21 cellular contexts compared by ENCODE assay signal in genomic region chr5:89270901-89271300, GRCh38.
DNase-seq lines count a peak whose midpoint lies in the region; ATAC-seq and TF ChIP-seq lines count a peak whose summit lies in the region.
"Had no signal": no experiment of that assay in that cellular context is flagged by ENCODE, and none has a peak within 500 bp of the region (broad histone marks: within the 10 kb centered on the region; RNA-seq: fewer than 3 reads in every experiment).

No MANE protein-coding gene starts in this region.

- H3K9me3 ChIP-seq in suprapubic skin: no peaks in the 10 kb centered on the region
- H3K9me3 ChIP-seq: thyroid gland had no signal

- no peaks in the 10 kb centered on the region for H3K27me3 Mint-ChIP-seq in stimulated activated memory B cell treated with anti-CD40 and anti-IgM and Interleukin-4, amounts not matched to agents 10 μg/mL and 1 μg/mL and 100 μg/mL, for 72 hours
- H3K27me3 Mint-ChIP-seq: activated CD4-positive, alpha-beta memory T cell treated with anti-CD3 and anti-CD28 coated beads for 36 hours had no signal

- no peaks in the 10 kb centered on the region for H3K36me3 Mint-ChIP-seq in stimulated activated memory B cell treated with anti-CD40 and anti-IgM and Interleukin-4, amounts not matched to agents 10 μg/mL and 1 μg/mL and 100 μg/mL, for 72 hours
- H3K36me3 Mint-ChIP-seq: activated CD4-positive, alpha-beta memory T cell treated with anti-CD3 and anti-CD28 coated beads for 36 hours had no signal

- no peak overlapping the region for H3K27ac ChIP-seq in suprapubic skin
- H3K27ac ChIP-seq: thyroid gland, WERI-Rb-1 had no signal

- H3K36me3 ChIP-seq in suprapubic skin: no peaks in the 10 kb centered on the region
- H3K36me3 ChIP-seq: thyroid gland, WERI-Rb-1 had no signal

- TF ChIP-seq POLR2A in suprapubic skin (IDR thresholded peaks at IDR 0.05): no peak

- H3K4me3 Mint-ChIP-seq in stimulated activated memory B cell treated with anti-CD40 and anti-IgM and Interleukin-4, amounts not matched to agents 10 μg/mL and 1 μg/mL and 100 μg/mL, for 72 hours: no peak overlapping the region
- H3K4me3 Mint-ChIP-seq: activated CD4-positive, alpha-beta memory T cell treated with anti-CD3 and anti-CD28 coated beads for 36 hours; activated T-cell treated with anti-CD3 and anti-CD28 coated beads, Interleukin-2, amount 50 U/mL, for 24 hours; T-helper 1 cell treated with Interleukin-12 subunit alpha and Interleukin-12 subunit beta and Interleukin-4 antibody, amounts not matched to agents 30 μg/mL and 1 μg/mL, for 36 hours had no signal

- no peaks in the 10 kb centered on the region for H3K9me3 Mint-ChIP-seq in stimulated activated memory B cell treated with anti-CD40 and anti-IgM and Interleukin-4, amounts not matched to agents 10 μg/mL and 1 μg/mL and 100 μg/mL, for 72 hours
- H3K9me3 Mint-ChIP-seq: activated CD4-positive, alpha-beta memory T cell treated with anti-CD3 and anti-CD28 coated beads for 36 hours; T-helper 1 cell treated with Interleukin-12 subunit alpha and Interleukin-12 subunit beta and Interleukin-4 antibody, amounts not matched to agents 30 μg/mL and 1 μg/mL, for 36 hours had no signal

- TF ChIP-seq EP300 in suprapubic skin (IDR thresholded peaks at IDR 0.05): no peak

- H3K4me1 Mint-ChIP-seq in stimulated activated memory B cell treated with anti-CD40 and anti-IgM and Interleukin-4, amounts not matched to agents 10 μg/mL and 1 μg/mL and 100 μg/mL, for 72 hours: peaks cover 67% of the 10 kb centered on the region

- peak overlapping the region; percentile 71 for H3K27ac Mint-ChIP-seq in stimulated activated memory B cell treated with anti-CD40 and anti-IgM and Interleukin-4, amounts not matched to agents 10 μg/mL and 1 μg/mL and 100 μg/mL, for 72 hours
- H3K27ac Mint-ChIP-seq: activated CD4-positive, alpha-beta memory T cell treated with anti-CD3 and anti-CD28 coated beads for 36 hours; activated T-cell treated with anti-CD3 and anti-CD28 coated beads, Interleukin-2, amount 50 U/mL, for 24 hours; T-helper 1 cell treated with Interleukin-12 subunit alpha and Interleukin-12 subunit beta and Interleukin-4 antibody, amounts not matched to agents 30 μg/mL and 1 μg/mL, for 36 hours had no signal

- ATAC-seq in GM18909 (IDR thresholded peaks at IDR 0.05; ENCODE audit: poor library complexity, unreplicated experiment): peak; percentile 7
- ATAC-seq in HG03060 (IDR thresholded peaks at IDR 0.05; ENCODE audit: low read depth, unreplicated experiment): peak; percentile 1
- ATAC-seq in stimulated activated memory B cell treated with anti-CD40 and anti-IgM and Interleukin-4, amounts not matched to agents 10 μg/mL and 1 μg/mL and 100 μg/mL, for 72 hours: no peak
- ATAC-seq in left colon: no peak

- H3K4me1 ChIP-seq in suprapubic skin: no peaks in the 10 kb centered on the region
- H3K4me1 ChIP-seq: thyroid gland had no signal

- no peak for TF ChIP-seq CTCF in suprapubic skin (IDR thresholded peaks at IDR 0.05)

- H3K4me3 ChIP-seq in suprapubic skin: no peak overlapping the region
- H3K4me3 ChIP-seq: thyroid gland had no signal

- WGBS in suprapubic skin: 64% methylated on average over 5 of the region's 5 CpGs

- intact Hi-C loops in left colon (cut with DNase I, micrococcal nuclease): no loop called here

- DNase-seq in UCSD-AML1 (lab: John Stamatoyannopoulos, UW; ENCODE audit: unreplicated experiment): peak; percentile 6
- no peak for DNase-seq in NOMO-1 treated with dmso at 0.1 percent for 144 hours (lab: John Stamatoyannopoulos, UW; ENCODE audit: unreplicated experiment)
- no peak for DNase-seq in left colon
- no peak for DNase-seq in islet precursor cell
- DNase-seq in suprapubic skin (ENCODE audit: low spot score in 2 of 2): no peak
- DNase-seq: activated CD4-positive, alpha-beta memory T cell treated with anti-CD3 and anti-CD28 coated beads for 36 hours; activated naive CD4-positive, alpha-beta T cell treated with anti-CD3 and anti-CD28 coated beads, Interleukin-2, amount 50 U/mL, for 16 hours; activated T-cell treated with anti-CD3 and anti-CD28 coated beads, Interleukin-2, amount 50 U/mL, for 24 hours; AML-193; HCEC 1CT; kidney; mesenchymal stem cell; NCI-H1694; NCI-H2227 treated with DMSO at 0.1 percent for 48 hours; NK-92 treated with Interleukin-12 subunit alpha and Interleukin-12 subunit beta, amount 100 ng/mL, for 24 hours; thyroid gland; WERI-Rb-1 had no signal

- H3K27me3 ChIP-seq in suprapubic skin: no peaks in the 10 kb centered on the region
- H3K27me3 ChIP-seq: thyroid gland had no signal

Comparison
In these comparisons a context has a peak if more than half of its experiments do, and no peak if none do; other contexts are left out.
1. ATAC-seq: peak in GM18909 (single experiment) and HG03060 (single experiment); none in stimulated activated memory B cell treated with anti-CD40 and anti-IgM and Interleukin-4, amounts not matched to agents 10 μg/mL and 1 μg/mL and 100 μg/mL, for 72 hours (single experiment) and left colon (single experiment).